In the genomic region with DNA sequence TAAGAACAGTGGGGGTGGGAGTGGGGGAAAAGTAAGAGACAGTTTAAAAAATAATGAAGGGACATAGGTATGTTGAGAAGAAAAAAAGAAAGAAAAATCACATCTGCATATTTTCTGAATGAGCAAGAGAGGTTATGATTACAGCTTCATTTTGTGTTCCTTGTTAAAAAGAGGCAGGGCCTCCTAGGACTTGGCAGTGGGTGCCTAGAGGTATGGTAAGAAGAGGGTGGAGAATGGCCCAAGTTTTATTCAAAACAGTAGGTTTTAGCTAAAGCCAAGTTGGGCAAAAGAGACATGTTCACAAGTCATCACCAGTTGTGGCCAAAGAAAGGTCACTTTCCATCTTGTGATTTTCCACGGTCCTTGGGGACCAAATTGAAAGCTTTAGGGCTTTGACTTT, we compare ENCODE assay signal across 24 cellular contexts.
"Had no signal": no experiment of that assay in that cellular context is flagged by ENCODE, and none has a peak within 500 bp of the region (broad histone marks: within the 10 kb centered on the region; RNA-seq: fewer than 3 reads in every experiment).

No MANE protein-coding gene starts in this region.

- H2AFZ ChIP-seq: parathyroid adenoma had no signal

- H3K36me3 ChIP-seq: right lobe of liver, stomach, suprapubic skin, vagina had no signal

- ATAC-seq: activated T-helper 17 cell treated with anti-CD3 and anti-CD28 coated beads, Interleukin-2, amount 50 U/mL, for 72 hours; foreskin keratinocyte; left ventricle myocardium superior; right lobe of liver; stimulated activated effector memory CD8-positive, alpha-beta T cell treated with anti-CD3 and anti-CD28 coated beads, Interleukin-12 subunit alpha, Interleukin-12 subunit beta, amount 100 ng/mL, for 72 hours; WTC11 had no signal

- H3K27me3 ChIP-seq: foreskin keratinocyte, right lobe of liver, stomach, vagina had no signal

- H3K4me3 ChIP-seq: right lobe of liver, stomach, suprapubic skin, vagina had no signal

- H3K9me3 ChIP-seq: right lobe of liver, stomach, suprapubic skin, vagina had no signal

- H3K9ac ChIP-seq: parathyroid adenoma had no signal

- H3K4me1 ChIP-seq: right lobe of liver had no signal

- DNase-seq: activated CD4-positive, alpha-beta T cell treated with anti-CD3 and anti-CD28 coated beads, Interleukin-2, amount 50 U/mL, for 4 hours; activated CD8-positive, alpha-beta memory T cell treated with anti-CD3 and anti-CD28 coated beads for 24 hours; activated CD8-positive, alpha-beta memory T cell treated with anti-CD3 and anti-CD28 coated beads, Interleukin-2, amount 50 U/mL, for 4 hours; activated T-cell treated with anti-CD3 and anti-CD28 coated beads, Interleukin-2, amount 50 U/mL, for 24 hours; cerebellar nuclear complex; cortex of kidney; foreskin keratinocyte; kidney glomerular epithelial cell; left ventricle myocardium superior; mammary epithelial cell; nephron progenitor cell; right lobe of liver; small intestine; stimulated activated CD4-positive, alpha-beta T cell treated with anti-CD3 and anti-CD28 coated beads, Interleukin-2, amount 100 ng/mL, for 24 hours; stomach; T-helper 1 cell; T-helper 9 cell had no signal

- H3K27ac ChIP-seq: epithelial cell of prostate, foreskin keratinocyte, parathyroid adenoma, right lobe of liver, stomach, suprapubic skin, vagina had no signal

- FAIRE-seq: small intestine had no signal
